12 cellular contexts compared by ENCODE assay signal in genomic region chr10:42975558-42976352, GRCh38.
A peak's percentile ranks its signal among the peaks of the same experiment; 100 is the strongest.
DNase-seq lines count a peak whose midpoint lies in the region; ATAC-seq, FAIRE-seq and TF ChIP-seq lines count a peak whose summit lies in the region.
"Had no signal": no experiment of that assay in that cellular context is flagged by ENCODE, and none has a peak within 500 bp of the region (broad histone marks: within the 10 kb centered on the region; RNA-seq: fewer than 3 reads in every experiment).

No MANE protein-coding gene starts in this region.

- no peaks in the 10 kb centered on the region for H3K9me2 ChIP-seq in HCT116 (ENCODE audit: insufficient read depth)

- H4K20me1 ChIP-seq in BLaER1 treated with 17β-estradiol and CSF1 and Interleukin-3, amounts not matched to agents 10 nM and 100 nM = no peaks in the 10 kb centered on the region
- no peaks in the 10 kb centered on the region for H4K20me1 ChIP-seq in HCT116 (ENCODE audit: insufficient read depth)
- no peaks in the 10 kb centered on the region for H4K20me1 ChIP-seq in HepG2 (ENCODE audit: insufficient read depth, low read length)

- H2AFZ ChIP-seq in HCT116 (ENCODE audit: low read depth, low read length, poor library complexity, severe bottlenecking) (no peak overlapping the region), HepG2 (ENCODE audit: low read length) (no peak overlapping the region)

- TF ChIP-seq EP300 in HepG2 (IDR thresholded peaks at IDR 0.05; ENCODE audit: low read depth in 2 of 2, low read length in 2 of 2) (no peak), HepG2 (CRISPR knock-in tag; IDR thresholded peaks at IDR 0.05; ENCODE audit: borderline replicate concordance) (no peak)

- no peaks in the 10 kb centered on the region for H3K27me3 ChIP-seq in BLaER1 treated with 17β-estradiol and CSF1 and Interleukin-3, amounts not matched to agents 10 nM and 100 nM
- no peaks in the 10 kb centered on the region for H3K27me3 ChIP-seq in HCT116 (ENCODE audit: insufficient read depth, low read length)
- peaks cover 4 to 10% of the 10 kb centered on the region in 2 experiments; a peak in 3 of 5 replicates for H3K27me3 ChIP-seq in HepG2 (ENCODE audit: control insufficient read depth in 1 of 2, insufficient read depth in 2 of 2, low read length in 2 of 2)

- ATAC-seq in HCT116 (peak; percentile 96), HepG2 (peak; percentile 93), HG03097 (IDR thresholded peaks at IDR 0.05; ENCODE audit: low FRiP score, unreplicated experiment) (no peak), HG02763 (IDR thresholded peaks at IDR 0.05; ENCODE audit: unreplicated experiment) (no peak), HG02610 (IDR thresholded peaks at IDR 0.05; ENCODE audit: unreplicated experiment) (no peak), GM19452 (IDR thresholded peaks at IDR 0.05; ENCODE audit: unreplicated experiment) (no peak)

- TF ChIP-seq RAD21 in HCT116 (IDR thresholded peaks at IDR 0.05; ENCODE audit: low read depth) (peak; percentile 67), HepG2 (CRISPR knock-in tag; IDR thresholded peaks at IDR 0.05) (no peak)

- WGBS in HepG2 (ENCODE audit: low lambda C conversion rate) = 52% methylated on average over 5 of the region's 21 CpGs

- POLR2A ChIA-PET in HCT116 (lab: Charles Lee) (no interaction called here), HepG2 (lab: Yijun Ruan, JAX) (no interaction called here)

- FAIRE-seq in HepG2 (lab: Jason Lieb, UNC) = no peak

- no peaks in the 10 kb centered on the region for H3K36me3 ChIP-seq in BLaER1 treated with 17β-estradiol and CSF1 and Interleukin-3, amounts not matched to agents 10 nM and 100 nM
- H3K36me3 ChIP-seq in HCT116 (ENCODE audit: control insufficient read depth in 1 of 2, insufficient read depth in 2 of 2, low read length in 2 of 2) = no peaks in the 10 kb centered on the region
- no peaks in the 10 kb centered on the region for H3K36me3 ChIP-seq in HepG2 (replicated peaks in 1 of 2; ENCODE audit: control insufficient read depth in 1 of 2, insufficient read depth in 2 of 2, low read length in 2 of 2)

- H3K27ac ChIP-seq in BLaER1 treated with 17β-estradiol and CSF1 and Interleukin-3, amounts not matched to agents 10 nM and 100 nM = no peak overlapping the region; a peak in 1 of 22 replicates
- H3K27ac ChIP-seq in HCT116 (ENCODE audit: low read depth, low read length) = no peak overlapping the region
- no peak overlapping the region for H3K27ac ChIP-seq in HepG2 (ENCODE audit: extremely low read length, insufficient read depth, low read length)
- H3K27ac ChIP-seq: skin epidermis had no signal

- CTCF ChIA-PET in HCT116 (lab: Charles Lee) = no interaction called here
- CTCF ChIA-PET in HepG2 (lab: Yijun Ruan, JAX; ENCODE audit: low intra/inter-chr PET ratio, low total read pairs) = no interaction called here

- RAD21 ChIA-PET in HCT116 (lab: Charles Lee; ENCODE audit: low non-redundant PET in 1 of 2, low total read pairs in 2 of 2, uncharacterized antibody in 2 of 2, unreplicated experiment in 2 of 2) = no interaction called here

- no TSS peak for BruUV-seq in HCT116 (replicated peaks; lab: Mats Ljungman, UMichigan)
- no TSS peak for BruUV-seq in HepG2 (replicated peaks; lab: Mats Ljungman, UMichigan)

- H3K9ac ChIP-seq in BLaER1 treated with 17β-estradiol and CSF1 and Interleukin-3, amounts not matched to agents 10 nM and 100 nM = peak overlapping the region in 1 of 11 experiments; percentile 27; a peak in 2 of 22 replicates
- H3K9ac ChIP-seq in HCT116 (ENCODE audit: low read length) = no peak overlapping the region
- no peak overlapping the region for H3K9ac ChIP-seq in HepG2 (ENCODE audit: insufficient read depth, low read depth, low read length)

- DNase-seq in HCT116 (ENCODE audit: low read depth, low spot score) (peak; percentile 15), SIG-M5 (lab: John Stamatoyannopoulos, UW) (peak; percentile 76), HepG2 (ENCODE audit: low spot score) (peak; percentile 20)
- DNase-seq: activated CD4-positive, alpha-beta T cell treated with anti-CD3 and anti-CD28 coated beads, Interleukin-2, amount 10 ng/mL, durations not matched to agents 24 days and 14 days; hypothalamus; NCI-H1694 had no signal

- in situ Hi-C loops in HepG2 (cut with HindIII; ENCODE audit: extremely low pct_ligation_motif_present, low pct_unique_long_range_greater_than_20kb) = no loop called here

- TF ChIP-seq POLR2A in HCT116 (IDR thresholded peaks at IDR 0.05; ENCODE audit: borderline replicate concordance, extremely low read depth, insufficient read depth, insufficient read length) (no peak), HepG2 (IDR thresholded peaks at IDR 0.05; ENCODE audit: insufficient read depth in 1 of 2, low read depth in 2 of 2, low read length in 2 of 2) (no peak)

- no peaks in the 10 kb centered on the region for H3K79me2 ChIP-seq in HCT116 (ENCODE audit: insufficient read depth, low read length)
- H3K79me2 ChIP-seq in HepG2 (ENCODE audit: insufficient read depth, low read length) = no peaks in the 10 kb centered on the region

- TF ChIP-seq CTCF in HCT116 (IDR thresholded peaks at IDR 0.05 in 2 of 3, conservative IDR thresholded peaks at IDR 0.05 in 1 of 3; ENCODE audit: borderline replicate concordance in 1 of 3, insufficient read depth in 1 of 3, low read depth in 2 of 3, low read length in 2 of 3) = peak; percentile 52 to 62 (median 60); a peak in 5 of 6 replicates
- peak; percentile 52 for TF ChIP-seq CTCF in HepG2 (CRISPR knock-in tag; IDR thresholded peaks at IDR 0.05)

- peaks cover 0 to 37% (median 21%) of the 10 kb centered on the region in 10 experiments; a peak in 18 of 20 replicates for H3K4me1 ChIP-seq in BLaER1 treated with 17β-estradiol and CSF1 and Interleukin-3, amounts not matched to agents 10 nM and 100 nM
- peaks cover 0 to 6% of the 10 kb centered on the region in 2 experiments; a peak in 1 of 4 replicates for H3K4me1 ChIP-seq in HCT116 (ENCODE audit: control insufficient read depth in 1 of 2, insufficient read depth in 2 of 2, low read length in 2 of 2)
- H3K4me1 ChIP-seq in HepG2 (ENCODE audit: insufficient read depth, low read length) = no peaks in the 10 kb centered on the region

- no peak overlapping the region for H3K4me3 ChIP-seq in BLaER1 treated with 17β-estradiol and CSF1 and Interleukin-3, amounts not matched to agents 10 nM and 100 nM
- H3K4me3 ChIP-seq in HCT116 (replicated peaks in 1 of 2; ENCODE audit: low read depth in 1 of 2, low read length in 2 of 2) (no peak overlapping the region), HepG2 (replicated peaks in 1 of 3; ENCODE audit: insufficient read depth in 1 of 3, low read depth in 2 of 3, low read length in 3 of 3) (no peak overlapping the region)
- H3K4me3 ChIP-seq: skin epidermis had no signal

- H3K9me3 ChIP-seq in BLaER1 treated with 17β-estradiol and CSF1 and Interleukin-3, amounts not matched to agents 10 nM and 100 nM (replicated peaks in 1 of 11) = no peaks in the 10 kb centered on the region
- H3K9me3 ChIP-seq in HCT116 (ENCODE audit: control insufficient read depth in 1 of 2, insufficient read depth in 1 of 2, low read depth in 1 of 2, low read length in 2 of 2) (no peaks in the 10 kb centered on the region), HepG2 (ENCODE audit: low read length) (no peaks in the 10 kb centered on the region)

- intact Hi-C loops in HCT116 (cut with micrococcal nuclease) = loop anchor here (1.0 kb wide), 1 partner anchor 109 kb away; no protein-coding TSS in a partner anchor
- intact Hi-C loops in HepG2 (cut with micrococcal nuclease; ENCODE audit: unreplicated experiment) = no loop called here

- peak overlapping the region in 8 of 11 experiments; percentile 31 to 76 (median 64); a peak in 15 of 22 replicates for H3K4me2 ChIP-seq in BLaER1 treated with 17β-estradiol and CSF1 and Interleukin-3, amounts not matched to agents 10 nM and 100 nM
- no peak overlapping the region for H3K4me2 ChIP-seq in HCT116 (ENCODE audit: low read length)
- no peak overlapping the region for H3K4me2 ChIP-seq in HepG2 (ENCODE audit: low read depth, low read length)

TF ChIP-seq in HCT116, 20 proteins besides CTCF, POLR2A, EP300 and RAD21 (continues in another document):
- TF ChIP-seq JUND (IDR thresholded peaks at IDR 0.05) = no peak
- TF ChIP-seq, protein P1, sequence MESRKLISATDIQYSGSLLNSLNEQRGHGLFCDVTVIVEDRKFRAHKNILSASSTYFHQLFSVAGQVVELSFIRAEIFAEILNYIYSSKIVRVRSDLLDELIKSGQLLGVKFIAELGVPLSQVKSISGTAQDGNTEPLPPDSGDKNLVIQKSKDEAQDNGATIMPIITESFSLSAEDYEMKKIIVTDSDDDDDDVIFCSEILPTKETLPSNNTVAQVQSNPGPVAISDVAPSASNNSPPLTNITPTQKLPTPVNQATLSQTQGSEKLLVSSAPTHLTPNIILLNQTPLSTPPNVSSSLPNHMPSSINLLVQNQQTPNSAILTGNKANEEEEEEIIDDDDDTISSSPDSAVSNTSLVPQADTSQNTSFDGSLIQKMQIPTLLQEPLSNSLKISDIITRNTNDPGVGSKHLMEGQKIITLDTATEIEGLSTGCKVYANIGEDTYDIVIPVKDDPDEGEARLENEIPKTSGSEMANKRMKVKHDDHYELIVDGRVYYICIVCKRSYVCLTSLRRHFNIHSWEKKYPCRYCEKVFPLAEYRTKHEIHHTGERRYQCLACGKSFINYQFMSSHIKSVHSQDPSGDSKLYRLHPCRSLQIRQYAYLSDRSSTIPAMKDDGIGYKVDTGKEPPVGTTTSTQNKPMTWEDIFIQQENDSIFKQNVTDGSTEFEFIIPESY (IDR thresholded peaks at IDR 0.05; ENCODE audit: extremely low read depth, insufficient replicate concordance, low read length) = no peak
- no peak for TF ChIP-seq YY1 (IDR thresholded peaks at IDR 0.05; ENCODE audit: extremely low read depth, insufficient replicate concordance, low read depth, low read length)
- no peak for TF ChIP-seq SRF (IDR thresholded peaks at IDR 0.05; ENCODE audit: low read depth)

TF ChIP-seq in HepG2, 621 proteins besides CTCF, POLR2A, EP300 and RAD21:
- TF ChIP-seq STAG1 (CRISPR knock-in tag; IDR thresholded peaks at IDR 0.05) (peak; percentile 48), MAFK (conservative IDR thresholded peaks at IDR 0.05 in 1 of 2, IDR thresholded peaks at IDR 0.05 in 1 of 2; ENCODE audit: low read length in 2 of 2) (0 out of 4 replicates have a peak, but pooled peaks have one; percentile 7 to 8), HNF4A (CRISPR knock-in tag; IDR thresholded peaks at IDR 0.05) (no peak), MAFG (CRISPR knock-in tag; IDR thresholded peaks at IDR 0.05) (0 out of 2 replicates have a peak, but pooled peaks have one; percentile 15)

Comparison
In these comparisons a context has a peak if more than half of its experiments do, and no peak if none do; other contexts are left out.
1. H3K4me2 ChIP-seq: peak in BLaER1 treated with 17β-estradiol and CSF1 and Interleukin-3, amounts not matched to agents 10 nM and 100 nM (8 of 11); none in HCT116 (single experiment) and HepG2 (single experiment).
2. ATAC-seq: peak in HCT116 (single experiment) and HepG2 (single experiment); none in HG03097 (single experiment), HG02763 (single experiment), HG02610 (single experiment) and GM19452 (single experiment).
3. DNase-seq: peak in every context shown above with its lines; median percentile 76 in SIG-M5; 20 in HepG2; 15 in HCT116.